Comparison of ENCODE assay signal across 16 cellular contexts in genomic region chr17:77654861-77655260, GRCh38.
DNase-seq lines count a peak whose midpoint lies in the region; ATAC-seq, FAIRE-seq and TF ChIP-seq lines count a peak whose summit lies in the region.
"Had no signal": no experiment of that assay in that cellular context is flagged by ENCODE, and none has a peak within 500 bp of the region (broad histone marks: within the 10 kb centered on the region; RNA-seq: fewer than 3 reads in every experiment).

No MANE protein-coding gene starts in this region.

- no peaks in the 10 kb centered on the region for H3K27me3 ChIP-seq in GM23338 (ENCODE audit: insufficient read depth)
- H3K27me3 ChIP-seq in osteoblast (ENCODE audit: insufficient read depth, low read length): peaks cover 41% of the 10 kb centered on the region
- H3K27me3 ChIP-seq: BLaER1 had no signal

- H4K20me1 ChIP-seq in GM23338 (replicated peaks; ENCODE audit: insufficient read depth) (no peaks in the 10 kb centered on the region), osteoblast (ENCODE audit: insufficient read depth, low read length) (no peaks in the 10 kb centered on the region)
- H4K20me1 ChIP-seq: BLaER1 had no signal

- H3K4me1 ChIP-seq in GM23338 (ENCODE audit: insufficient read depth) (peaks cover 12% of the 10 kb centered on the region; the same call in 1 of the 2 replicates), osteoblast (ENCODE audit: insufficient read depth, low read length) (peaks cover 5% of the 10 kb centered on the region)
- H3K4me1 ChIP-seq: Caco-2 had no signal

- H3K27ac ChIP-seq in GM23338 (ENCODE audit: low read depth) (no peak overlapping the region), osteoblast (ENCODE audit: low read depth, low read length) (no peak overlapping the region)
- H3K27ac ChIP-seq: 22Rv1, BLaER1 had no signal

- H3K9me3 Mint-ChIP-seq in T-helper 2 cell treated with Interferon-gamma antibody and Interleukin-4, amounts not matched to agents 5 μg/mL and 100 μg/mL, for 36 hours: no peaks in the 10 kb centered on the region
- H3K9me3 Mint-ChIP-seq in GM23338: peaks cover 20% of the 10 kb centered on the region
- peaks cover 10 to 22% (median 19%) of the 10 kb centered on the region in 5 experiments for H3K9me3 Mint-ChIP-seq in brain

- H3K9me3 ChIP-seq in osteoblast (ENCODE audit: low read depth, low read length): no peaks in the 10 kb centered on the region

- no peaks in the 10 kb centered on the region for H3F3A ChIP-seq in GM23338 (replicated peaks; ENCODE audit: low read depth)

- no peak overlapping the region for H3K4me3 ChIP-seq in GM23338
- H3K4me3 ChIP-seq in osteoblast (ENCODE audit: insufficient read depth, low read length): no peak overlapping the region
- H3K4me3 ChIP-seq: BLaER1 had no signal

- peaks cover 4% of the 10 kb centered on the region for H3K27me3 Mint-ChIP-seq in T-helper 2 cell treated with Interferon-gamma antibody and Interleukin-4, amounts not matched to agents 5 μg/mL and 100 μg/mL, for 36 hours (ENCODE audit: low read depth)
- H3K27me3 Mint-ChIP-seq in GM23338 (ENCODE audit: insufficient read depth, low read depth, poor library complexity) (peaks cover 7% of the 10 kb centered on the region), brain (peaks cover 12% of the 10 kb centered on the region)

- no peaks in the 10 kb centered on the region for H3K36me3 Mint-ChIP-seq in T-helper 2 cell treated with Interferon-gamma antibody and Interleukin-4, amounts not matched to agents 5 μg/mL and 100 μg/mL, for 36 hours (ENCODE audit: low read depth)
- H3K36me3 Mint-ChIP-seq in GM23338 (ENCODE audit: low read depth) (peaks cover 7% of the 10 kb centered on the region; the same call in 2 of the 3 replicates), brain (peaks cover 4% of the 10 kb centered on the region)

- 0 out of 2 replicates have a peak, but pooled peaks cover 3% of the 10 kb centered on the region for H3K9me2 ChIP-seq in GM23338 (ENCODE audit: insufficient read depth)

- in situ Hi-C loops in KBM-7 (cut with MboI; ENCODE audit: low pct_unique_long_range_greater_than_20kb, low sequenced_read_pairs): no loop called here

- H3K36me3 ChIP-seq in GM23338 (ENCODE audit: insufficient read depth) (no peaks in the 10 kb centered on the region; the same call in 1 of the 2 replicates), osteoblast (ENCODE audit: insufficient read depth, low read length) (no peaks in the 10 kb centered on the region)
- H3K36me3 ChIP-seq: BLaER1 had no signal

- H2AFZ ChIP-seq in GM23338 (peak overlapping the region; percentile 87), osteoblast (ENCODE audit: low read length) (no peak overlapping the region)

- TF ChIP-seq CTCF in GM23338 (conservative IDR thresholded peaks at IDR 0.05; ENCODE audit: low read depth in 2 of 2): no peak
- TF ChIP-seq CTCF in brain (conservative IDR thresholded peaks at IDR 0.05): no peak
- no peak for TF ChIP-seq CTCF in osteoblast (IDR thresholded peaks at IDR 0.05; ENCODE audit: extremely low read depth, low read depth, low read length)

- H3K4me3 Mint-ChIP-seq in T-helper 2 cell treated with Interferon-gamma antibody and Interleukin-4, amounts not matched to agents 5 μg/mL and 100 μg/mL, for 36 hours: no peak overlapping the region
- no peak overlapping the region; the same call in 2 of the 3 replicates for H3K4me3 Mint-ChIP-seq in GM23338
- H3K4me3 Mint-ChIP-seq in brain: no peak overlapping the region
- H3K4me3 Mint-ChIP-seq: CD8-positive, alpha-beta memory T cell had no signal

- H3K27ac Mint-ChIP-seq in T-helper 2 cell treated with Interferon-gamma antibody and Interleukin-4, amounts not matched to agents 5 μg/mL and 100 μg/mL, for 36 hours: peak overlapping the region; percentile 11
- H3K27ac Mint-ChIP-seq in GM23338 (no peak overlapping the region), brain (peak overlapping the region in 3 of 5 experiments; percentile 76 to 78 (median 76))
- H3K27ac Mint-ChIP-seq: CD8-positive, alpha-beta memory T cell had no signal

- no peak for ATAC-seq in GM23338
- ATAC-seq in HG03439 (IDR thresholded peaks at IDR 0.05; ENCODE audit: unreplicated experiment): no peak
- ATAC-seq: HCT116 had no signal

- H3K4me2 ChIP-seq in GM23338: peak overlapping the region; percentile 55; the same call in 1 of the 2 replicates
- no peak overlapping the region for H3K4me2 ChIP-seq in osteoblast (ENCODE audit: insufficient read depth, low read length)
- H3K4me2 ChIP-seq: BLaER1 had no signal

- H3K4me1 Mint-ChIP-seq in T-helper 2 cell treated with Interferon-gamma antibody and Interleukin-4, amounts not matched to agents 5 μg/mL and 100 μg/mL, for 36 hours (ENCODE audit: low read depth): peaks cover 12% of the 10 kb centered on the region
- H3K4me1 Mint-ChIP-seq in GM23338: peaks cover 19% of the 10 kb centered on the region
- H3K4me1 Mint-ChIP-seq in brain: peaks cover 33% of the 10 kb centered on the region

- no peak for FAIRE-seq in GM12892 (lab: Jason Lieb, UNC)

- DNase-seq in T-helper 2 cell treated with Interferon-gamma antibody and Interleukin-4, amounts not matched to agents 5 μg/mL and 100 μg/mL, for 36 hours (ENCODE audit: low spot score): no peak
- DNase-seq in T-helper 2 cell (no peak), GM23338 (ENCODE audit: low spot score) (no peak), osteoblast (ENCODE audit: insufficient read length, low spot score, missing footprints) (peak; percentile 35), KBM-7 (no peak), GM12892 (ENCODE audit: insufficient read length) (no peak)
- DNase-seq: Caco-2; CD8-positive, alpha-beta memory T cell; DND-41; GF-D8; IMR-90 had no signal

- H3K79me2 ChIP-seq in GM23338 (replicated peaks; ENCODE audit: insufficient read depth) (no peaks in the 10 kb centered on the region), osteoblast (ENCODE audit: insufficient read depth, low read length) (no peaks in the 10 kb centered on the region)

- TF ChIP-seq POLR2A in GM12892 (IDR thresholded peaks at IDR 0.05; ENCODE audit: low read depth, low read length): no peak

TF ChIP-seq in GM23338, 12 proteins besides CTCF, POLR2A, EP300 and RAD21 (continues in another document):
- TF ChIP-seq EZH2phosphoT487 (IDR thresholded peaks at IDR 0.05; ENCODE audit: unreplicated experiment) (no peak), ZNF462 (CRISPR knock-in tag; IDR thresholded peaks at IDR 0.05) (no peak), CREB1 (CRISPR knock-in tag; IDR thresholded peaks at IDR 0.05; ENCODE audit: low read depth) (no peak), STAT1 (IDR thresholded peaks at IDR 0.05; ENCODE audit: unreplicated experiment) (no peak), ZNF114 (CRISPR knock-in tag; IDR thresholded peaks at IDR 0.05) (no peak), POLR2AphosphoS5 (IDR thresholded peaks at IDR 0.05; ENCODE audit: low read depth) (no peak), JUNB (IDR thresholded peaks at IDR 0.05; ENCODE audit: unreplicated experiment) (no peak)
